1 cellular context compared by ENCODE assay signal in the genomic region with DNA sequence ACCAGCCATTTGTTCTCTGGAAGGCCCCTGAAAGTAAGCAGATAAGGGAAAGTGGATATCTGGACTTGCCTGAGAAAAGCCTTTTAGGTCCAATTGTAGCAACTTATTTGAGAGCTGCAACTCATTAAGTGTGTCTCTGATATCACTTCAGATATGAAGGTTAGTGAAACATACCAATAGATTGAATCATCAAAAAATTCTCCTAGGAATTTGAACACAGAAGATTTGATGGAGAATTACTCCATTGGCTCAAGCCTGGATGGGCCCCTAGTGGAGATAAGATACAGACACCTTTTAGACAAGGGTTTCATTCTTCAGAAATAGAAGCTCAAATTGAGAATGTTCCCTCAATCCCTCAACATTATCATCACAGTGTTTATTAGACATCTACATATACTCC.
A peak's percentile ranks its signal among the peaks of the same experiment; 100 is the strongest.
TF ChIP-seq lines count a peak whose summit lies in the region.

No MANE protein-coding gene starts in this region.

TF ChIP-seq in SK-N-SH, 30 proteins besides CTCF, POLR2A, EP300 and RAD21 (continued from another document):
- TF ChIP-seq REST (IDR thresholded peaks at IDR 0.05; ENCODE audit: low read depth, low read length) (no peak), GABPA (IDR thresholded peaks at IDR 0.05; ENCODE audit: low read depth) (no peak), RFX5 (IDR thresholded peaks at IDR 0.05; ENCODE audit: low read length) (no peak), TCF12 (IDR thresholded peaks at IDR 0.05) (peak; percentile 86), EZH2phosphoT487 (IDR thresholded peaks at IDR 0.05; ENCODE audit: borderline replicate concordance, low read depth) (no peak), YY1 (IDR thresholded peaks at IDR 0.05; ENCODE audit: low read depth) (no peak), MEF2A (IDR thresholded peaks at IDR 0.05; ENCODE audit: borderline replicate concordance, low read depth) (no peak), MAX (IDR thresholded peaks at IDR 0.05; ENCODE audit: low read depth) (no peak), CHD2 (IDR thresholded peaks at IDR 0.05; ENCODE audit: low read length, partially characterized antibody) (no peak), TAF1 (IDR thresholded peaks at IDR 0.05; ENCODE audit: borderline replicate concordance, low read depth, low read length) (no peak)
- TF ChIP-seq, protein P1, sequence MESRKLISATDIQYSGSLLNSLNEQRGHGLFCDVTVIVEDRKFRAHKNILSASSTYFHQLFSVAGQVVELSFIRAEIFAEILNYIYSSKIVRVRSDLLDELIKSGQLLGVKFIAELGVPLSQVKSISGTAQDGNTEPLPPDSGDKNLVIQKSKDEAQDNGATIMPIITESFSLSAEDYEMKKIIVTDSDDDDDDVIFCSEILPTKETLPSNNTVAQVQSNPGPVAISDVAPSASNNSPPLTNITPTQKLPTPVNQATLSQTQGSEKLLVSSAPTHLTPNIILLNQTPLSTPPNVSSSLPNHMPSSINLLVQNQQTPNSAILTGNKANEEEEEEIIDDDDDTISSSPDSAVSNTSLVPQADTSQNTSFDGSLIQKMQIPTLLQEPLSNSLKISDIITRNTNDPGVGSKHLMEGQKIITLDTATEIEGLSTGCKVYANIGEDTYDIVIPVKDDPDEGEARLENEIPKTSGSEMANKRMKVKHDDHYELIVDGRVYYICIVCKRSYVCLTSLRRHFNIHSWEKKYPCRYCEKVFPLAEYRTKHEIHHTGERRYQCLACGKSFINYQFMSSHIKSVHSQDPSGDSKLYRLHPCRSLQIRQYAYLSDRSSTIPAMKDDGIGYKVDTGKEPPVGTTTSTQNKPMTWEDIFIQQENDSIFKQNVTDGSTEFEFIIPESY (IDR thresholded peaks at IDR 0.05; ENCODE audit: borderline replicate concordance, low read depth): no peak
- TF ChIP-seq, protein P2, sequence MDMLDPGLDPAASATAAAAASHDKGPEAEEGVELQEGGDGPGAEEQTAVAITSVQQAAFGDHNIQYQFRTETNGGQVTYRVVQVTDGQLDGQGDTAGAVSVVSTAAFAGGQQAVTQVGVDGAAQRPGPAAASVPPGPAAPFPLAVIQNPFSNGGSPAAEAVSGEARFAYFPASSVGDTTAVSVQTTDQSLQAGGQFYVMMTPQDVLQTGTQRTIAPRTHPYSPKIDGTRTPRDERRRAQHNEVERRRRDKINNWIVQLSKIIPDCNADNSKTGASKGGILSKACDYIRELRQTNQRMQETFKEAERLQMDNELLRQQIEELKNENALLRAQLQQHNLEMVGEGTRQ (IDR thresholded peaks at IDR 0.05; ENCODE audit: borderline replicate concordance, low read depth, low read length): no peak
